In the genomic region with DNA sequence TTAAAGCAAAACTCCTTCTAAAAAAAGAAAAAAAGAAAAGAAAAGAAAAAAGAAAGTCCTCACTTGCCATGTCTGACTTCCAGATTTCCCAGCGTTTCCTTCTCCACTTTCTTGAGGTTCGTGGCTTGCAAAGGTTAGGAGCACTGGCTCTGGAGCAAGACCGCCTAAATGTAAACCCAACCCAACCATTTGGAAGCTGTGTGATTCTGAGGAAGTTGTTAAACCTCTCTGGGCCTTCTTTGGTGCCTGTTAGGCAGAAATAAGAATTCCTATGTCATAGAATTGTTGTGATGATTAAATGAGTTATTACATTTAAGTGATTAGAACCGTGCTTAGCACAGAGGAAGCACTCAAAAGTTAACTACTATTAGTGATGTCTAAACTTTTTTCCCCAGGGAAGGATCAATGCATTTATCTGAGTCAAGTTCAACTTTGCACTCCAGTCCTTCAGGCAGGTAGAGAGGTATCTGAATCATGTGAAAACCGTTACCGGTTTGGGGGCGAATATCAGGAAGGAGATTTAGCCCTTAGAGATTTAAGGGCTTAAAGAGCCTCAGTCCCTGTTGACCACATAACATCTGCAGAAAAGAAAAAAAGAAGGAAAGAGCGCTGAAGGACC, we compare ENCODE assay signal across 8 cellular contexts.
DNase-seq lines count a peak whose midpoint lies in the region; ATAC-seq lines count a peak whose summit lies in the region.

No MANE protein-coding gene starts in this region.

- H4K20me1 ChIP-seq in BLaER1 = no peaks in the 10 kb centered on the region

- H3K4me3 ChIP-seq in BLaER1 = peak overlapping the region; percentile 49

- ATAC-seq in GM21515 (IDR thresholded peaks at IDR 0.05; ENCODE audit: unreplicated experiment) (peak; percentile 24), HG03378 (IDR thresholded peaks at IDR 0.05; ENCODE audit: unreplicated experiment) (no peak)
- ATAC-seq in naive thymus-derived CD8-positive, alpha-beta T cell = peak; percentile 11 to 32

- no peaks in the 10 kb centered on the region for H3K27me3 ChIP-seq in BLaER1

- no peak for DNase-seq in naive thymus-derived CD8-positive, alpha-beta T cell
- DNase-seq in NCI-H526 (lab: John Stamatoyannopoulos, UW) = no peak
- DNase-seq in H4 (ENCODE audit: low spot score) = no peak
- DNase-seq in GOT3 (lab: John Stamatoyannopoulos, UW) = no peak

- no peak overlapping the region for H3K27ac Mint-ChIP-seq in activated naive CD8-positive, alpha-beta T cell
- H3K27ac Mint-ChIP-seq in naive thymus-derived CD8-positive, alpha-beta T cell = peak overlapping the region in 3 of 10 donors; percentile 52 to 63 (median 57)

- H3K4me1 ChIP-seq in BLaER1 = peaks cover 19% of the 10 kb centered on the region

- POLR2A ChIA-PET in naive thymus-derived CD8-positive, alpha-beta T cell (lab: Charles Lee) = no interaction called here

- no peaks in the 10 kb centered on the region for H3K36me3 Mint-ChIP-seq in activated naive CD8-positive, alpha-beta T cell
- peaks cover 0 to 5% (median 0%) of the 10 kb centered on the region in 3 donors for H3K36me3 Mint-ChIP-seq in naive thymus-derived CD8-positive, alpha-beta T cell

- no peaks in the 10 kb centered on the region for H3K9me3 ChIP-seq in BLaER1

- peaks cover 9% of the 10 kb centered on the region for H3K4me1 Mint-ChIP-seq in activated naive CD8-positive, alpha-beta T cell (ENCODE audit: low read depth)
- H3K4me1 Mint-ChIP-seq in naive thymus-derived CD8-positive, alpha-beta T cell = peaks cover 4 to 16% (median 10%) of the 10 kb centered on the region in 4 donors

- H3K27me3 Mint-ChIP-seq in activated naive CD8-positive, alpha-beta T cell = peaks cover 3% of the 10 kb centered on the region
- peaks cover 14 to 36% (median 17%) of the 10 kb centered on the region in 5 donors for H3K27me3 Mint-ChIP-seq in naive thymus-derived CD8-positive, alpha-beta T cell

- 0 out of 2 replicates have a peak overlapping the region, but pooled peaks have one; percentile 2 for H3K27ac ChIP-seq in BLaER1

- H3K36me3 ChIP-seq in BLaER1 = no peaks in the 10 kb centered on the region

- peak overlapping the region; percentile 69 for H3K4me3 Mint-ChIP-seq in activated naive CD8-positive, alpha-beta T cell
- H3K4me3 Mint-ChIP-seq in naive thymus-derived CD8-positive, alpha-beta T cell = peak overlapping the region; percentile 54 to 85 (median 77)

- H3K4me2 ChIP-seq in BLaER1 = peak overlapping the region; percentile 77

- no peaks in the 10 kb centered on the region for H3K9me3 Mint-ChIP-seq in activated naive CD8-positive, alpha-beta T cell (ENCODE audit: low read depth)
- H3K9me3 Mint-ChIP-seq in naive thymus-derived CD8-positive, alpha-beta T cell = peaks cover 0 to 5% (median 0%) of the 10 kb centered on the region in 9 donors

- 0 out of 2 replicates have a peak overlapping the region, but pooled peaks have one; percentile 3 for H3K9ac ChIP-seq in BLaER1
